Comparison of ENCODE assay signal across 9 cellular contexts in the genomic region with DNA sequence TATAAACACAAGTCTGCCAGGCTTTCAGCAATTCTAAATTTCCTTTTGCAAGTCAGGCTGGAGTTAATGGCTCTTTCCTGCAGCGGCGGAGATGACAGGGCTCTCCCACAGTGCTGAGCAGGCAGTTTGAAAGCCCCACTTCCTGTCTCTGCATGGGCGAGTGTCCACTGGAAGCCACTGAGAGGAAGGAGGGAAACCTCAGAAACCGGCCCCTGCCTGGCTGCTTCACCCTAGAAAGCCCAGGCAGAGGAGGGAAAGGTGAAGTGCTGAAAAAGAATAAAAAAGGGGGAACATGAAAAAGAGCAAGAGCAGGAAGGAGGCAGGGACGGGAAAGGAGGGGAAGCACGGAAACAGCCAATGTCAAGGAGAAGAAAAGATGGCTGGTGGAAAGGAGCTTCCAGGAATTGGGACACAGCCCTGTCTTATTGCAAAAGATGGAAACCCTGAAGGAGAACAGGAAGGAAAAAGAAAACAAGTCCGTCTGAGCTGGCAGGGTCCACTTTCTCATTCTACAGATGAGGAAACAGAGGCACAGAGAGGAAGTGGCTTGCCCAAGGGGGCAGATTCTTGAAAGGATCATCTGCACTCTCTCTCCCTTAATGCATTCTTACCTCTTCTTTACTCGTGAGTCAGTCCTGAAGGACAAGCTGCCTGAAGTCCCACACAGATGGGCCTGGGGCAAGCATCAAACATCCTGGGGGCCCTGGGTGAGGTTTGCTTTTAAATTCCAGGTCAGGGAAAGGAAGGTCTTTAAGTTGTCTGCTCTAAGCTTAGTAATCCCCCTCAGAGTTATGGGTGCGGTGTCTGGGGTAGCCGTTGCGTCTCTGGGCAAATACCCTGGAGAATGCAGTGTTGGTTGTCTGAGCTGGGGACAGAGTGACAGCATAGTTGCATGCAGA. TPM values are rescaled to one million over a fixed set of nuclear protein-coding genes. Genes with fewer than 3 reads are reported as not detected.
A peak's percentile ranks its signal among the peaks of the same experiment; 100 is the strongest.
DNase-seq lines count a peak whose midpoint lies in the region; ATAC-seq and TF ChIP-seq lines count a peak whose summit lies in the region.
"Had no signal": no experiment of that assay in that cellular context is flagged by ENCODE, and none has a peak within 500 bp of the region (broad histone marks: within the 10 kb centered on the region; RNA-seq: fewer than 3 reads in every experiment).

No MANE protein-coding gene starts in this region.

- H4K20me1 ChIP-seq in OCI-LY3 (ENCODE audit: insufficient read depth, low read length) (no peaks in the 10 kb centered on the region), SK-N-SH (ENCODE audit: insufficient read depth) (no peaks in the 10 kb centered on the region)

- H3K4me3 ChIP-seq in OCI-LY3 (ENCODE audit: low read length) (peak overlapping the region; percentile 11; the same call in 1 of the 2 replicates), fibroblast of villous mesenchyme (ENCODE audit: low read depth, low read length) (no peak overlapping the region), psoas muscle (no peak overlapping the region), SK-N-SH (ENCODE audit: low read depth in 2 of 2, low read length in 1 of 2) (no peak overlapping the region)

- no peak for TF ChIP-seq RAD21 in SK-N-SH (IDR thresholded peaks at IDR 0.05; ENCODE audit: low read length)

- CTCF ChIA-PET in SK-N-SH (lab: Yijun Ruan, JAX) = interaction anchor here (0.7 to 1.3 kb wide), 6 partner anchors 9 to 582 kb away, joined by 3 to 4 read pairs (median 3); no protein-coding TSS in a partner anchor

- peak; percentile 56 for ATAC-seq in GM19467 (IDR thresholded peaks at IDR 0.05; ENCODE audit: unreplicated experiment)
- peak in 3 of 4 donors; percentile 50 to 54 (median 51) for ATAC-seq in psoas muscle

- 48 to 52% (median 51%) methylated on average over 11 of the region's 11 CpGs for WGBS in psoas muscle, 3 donors
- 88% methylated on average over 11 of the region's 11 CpGs for WGBS in SK-N-SH (ENCODE audit: low lambda C conversion rate)

- H3K27ac ChIP-seq in OCI-LY3 (ENCODE audit: low read length) (no peak overlapping the region), psoas muscle (no peak overlapping the region), SK-N-SH (ENCODE audit: low read depth in 2 of 2, low read length in 1 of 2) (no peak overlapping the region)

- no peaks in the 10 kb centered on the region for H3K79me2 ChIP-seq in OCI-LY3 (ENCODE audit: low read length)
- H3K79me2 ChIP-seq in SK-N-SH (ENCODE audit: insufficient read depth) = no peaks in the 10 kb centered on the region

- no peaks in the 10 kb centered on the region for H3K9me2 ChIP-seq in SK-N-SH

- H3K4me2 ChIP-seq in OCI-LY3 (ENCODE audit: low read length) (peak overlapping the region; percentile 35), SK-N-SH (no peak overlapping the region)

- H3K36me3 ChIP-seq in OCI-LY3 (replicated peaks; ENCODE audit: low read depth, low read length) (no peaks in the 10 kb centered on the region), psoas muscle (ENCODE audit: insufficient read depth in 1 of 2, low read depth in 1 of 2) (no peaks in the 10 kb centered on the region), SK-N-SH (replicated peaks in 1 of 2; ENCODE audit: control insufficient read depth in 1 of 2, insufficient read depth in 2 of 2, low read length in 1 of 2) (no peaks in the 10 kb centered on the region)

- H3K27me3 ChIP-seq in OCI-LY3 (ENCODE audit: low read depth, low read length) (peaks cover 79% of the 10 kb centered on the region), psoas muscle (ENCODE audit: insufficient read depth in 3 of 3, low read length in 2 of 3) (no peaks in the 10 kb centered on the region), SK-N-SH (ENCODE audit: insufficient read depth) (no peaks in the 10 kb centered on the region)

- H3K9me3 ChIP-seq in OCI-LY3 (ENCODE audit: insufficient read depth, low read length) (no peaks in the 10 kb centered on the region), psoas muscle (no peaks in the 10 kb centered on the region), SK-N-SH (no peaks in the 10 kb centered on the region)

- H3F3A ChIP-seq in SK-N-SH (replicated peaks; ENCODE audit: insufficient read depth) = no peaks in the 10 kb centered on the region

- POLR2A ChIA-PET in SK-N-SH (lab: Yijun Ruan, JAX) = no interaction called here

- DNase-seq in fibroblast of villous mesenchyme (ENCODE audit: low read depth) (peak; percentile 40), psoas muscle (peak; percentile 47 to 64), NCI-H1092 treated with DMSO at 0.1 percent for 48 hours (lab: John Stamatoyannopoulos, UW) (no peak), SK-N-SH (no peak), posterior vena cava (ENCODE audit: low spot score) (no peak)
- DNase-seq in stimulated activated CD8-positive, alpha-beta memory T cell treated with anti-CD3 and anti-CD28 coated beads, Interleukin-4, amount 100 ng/mL, for 48 hours = no peak
- DNase-seq: activated CD4-positive, alpha-beta T cell treated with anti-CD3 and anti-CD28 coated beads for 1 hour had no signal

- H3K9ac ChIP-seq in OCI-LY3 (ENCODE audit: low read length) (no peak overlapping the region), SK-N-SH (no peak overlapping the region)

- peak overlapping the region; percentile 7; the same call in 1 of the 2 replicates for H2AFZ ChIP-seq in OCI-LY3 (ENCODE audit: low read depth, low read length)
- H2AFZ ChIP-seq in SK-N-SH (ENCODE audit: low read depth) = no peak overlapping the region

- H3K4me1 ChIP-seq in OCI-LY3 (ENCODE audit: low read length) (peaks cover 16% of the 10 kb centered on the region), psoas muscle (no peaks in the 10 kb centered on the region), SK-N-SH (ENCODE audit: control insufficient read depth in 1 of 2, insufficient read depth in 2 of 2, low read depth in 1 of 2, low read length in 1 of 2) (peaks cover 9 to 20% of the 10 kb centered on the region in 2 experiments)

- TF ChIP-seq CTCF in OCI-LY3 (IDR thresholded peaks at IDR 0.05; ENCODE audit: low read depth, low read length) (no peak), fibroblast of villous mesenchyme (IDR thresholded peaks at IDR 0.05; ENCODE audit: insufficient read depth, low read depth, low read length) (no peak), psoas muscle (IDR thresholded peaks at IDR 0.05) (no peak), SK-N-SH (IDR thresholded peaks at IDR 0.05) (no peak)

- intact Hi-C loops in psoas muscle (cut with DNase I) = no loop called here
- intact Hi-C loops in posterior vena cava (cut with DNase I) = no loop called here

- TF ChIP-seq EP300 in SK-N-SH (IDR thresholded peaks at IDR 0.05; ENCODE audit: borderline replicate concordance in 1 of 2, low read depth in 1 of 2, low read length in 1 of 2) = no peak

TF ChIP-seq in SK-N-SH, 30 proteins besides CTCF, POLR2A, EP300 and RAD21:
- no peak for TF ChIP-seq EZH2phosphoT487 (IDR thresholded peaks at IDR 0.05; ENCODE audit: borderline replicate concordance, low read depth)
- no peak for TF ChIP-seq MEF2A (IDR thresholded peaks at IDR 0.05; ENCODE audit: borderline replicate concordance, low read depth)
- no peak for TF ChIP-seq FOXM1 (IDR thresholded peaks at IDR 0.05; ENCODE audit: low read depth)
- no peak for TF ChIP-seq GABPA (IDR thresholded peaks at IDR 0.05; ENCODE audit: low read depth)
- TF ChIP-seq SIN3A (IDR thresholded peaks at IDR 0.05; ENCODE audit: borderline replicate concordance, low read depth, low read length) = no peak
- no peak for TF ChIP-seq JUND (IDR thresholded peaks at IDR 0.05)
- no peak for TF ChIP-seq TEAD4 (IDR thresholded peaks at IDR 0.05; ENCODE audit: borderline replicate concordance, insufficient read depth)
- no peak for TF ChIP-seq MXI1 (IDR thresholded peaks at IDR 0.05; ENCODE audit: low read depth, low read length)

RNA-seq across cellular contexts. Expression of gene ALOX5AP, which starts 38.8 kb away (rescaled TPM):
- 0.32 and 0.43 TPM in 2 replicates for total RNA-seq in fibroblast of villous mesenchyme
- total RNA-seq in psoas muscle = 1 to 10 TPM; 3.8 to 5.7 (median 5.3) TPM
- polyA plus RNA-seq in psoas muscle = 10 to 100 TPM in 1 of 3 donors, 1 to 10 TPM in 2; 2.5 to 12.2 (median 3.2) TPM
- polyA plus RNA-seq in SK-N-SH (2012; rRNA removed) = 1.2 and 1.3 TPM in 2 replicates
- polyA plus RNA-seq in SK-N-SH (2012; cell fraction: cytosol; rRNA removed) = 0.90 and 1.6 TPM in 2 replicates
- 0.47 and 0.83 TPM in 2 replicates for polyA plus RNA-seq in SK-N-SH (2012; cell fraction: nucleus; rRNA removed)
- 10 to 100 TPM; 26.8 to 49.6 TPM for total RNA-seq in posterior vena cava

Comparison
In these comparisons a context has a peak if more than half of its experiments do, and no peak if none do; other contexts are left out.
1. DNase-seq: peak in fibroblast of villous mesenchyme (single experiment) and psoas muscle (2 of 2); none in NCI-H1092 treated with DMSO at 0.1 percent for 48 hours (single experiment), stimulated activated CD8-positive, alpha-beta memory T cell treated with anti-CD3 and anti-CD28 coated beads, Interleukin-4, amount 100 ng/mL, for 48 hours (single experiment), SK-N-SH (single experiment) and posterior vena cava (single experiment).
2. RNA of gene ALOX5AP, which starts 38.8 kb away (total RNA-seq): 26.8 to 49.6 TPM in posterior vena cava; 3.8 to 5.7 TPM in psoas muscle and 0.32 to 0.43 TPM in fibroblast of villous mesenchyme; every median in the first group is over 4 times any median in the second.